In the genomic region with DNA sequence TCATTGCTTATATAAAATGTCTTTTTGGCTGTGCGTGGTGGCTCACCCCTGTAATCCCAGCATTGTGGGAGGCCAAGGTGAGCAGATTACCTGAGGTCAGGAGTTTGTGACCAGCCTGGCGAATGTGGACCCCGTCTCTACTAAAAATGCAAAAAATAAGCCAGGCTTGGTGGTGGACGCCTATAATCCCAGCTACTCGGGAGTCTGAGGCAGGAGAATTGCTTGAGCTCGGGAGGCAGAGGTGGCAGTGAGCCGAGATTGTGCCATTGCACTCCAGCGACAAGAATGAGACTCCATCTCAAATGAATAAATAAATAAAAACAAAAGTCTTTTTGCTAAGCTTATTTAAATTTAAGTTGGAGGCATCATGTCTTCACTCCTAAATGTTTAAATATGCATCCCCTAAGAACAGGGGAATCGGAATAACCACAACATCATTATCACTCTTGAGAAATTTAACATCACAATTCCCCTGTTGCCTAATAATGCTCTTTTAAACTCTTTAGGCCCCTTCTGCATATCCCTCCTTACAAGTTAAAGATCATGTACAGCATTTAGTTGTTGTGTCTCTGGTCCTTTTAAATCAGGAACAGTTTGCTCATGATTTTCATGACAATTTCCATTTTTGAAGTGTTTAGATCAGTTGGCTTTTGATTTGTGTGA, we compare ENCODE assay signal across 20 cellular contexts.
"Had no signal": no experiment of that assay in that cellular context is flagged by ENCODE, and none has a peak within 500 bp of the region (broad histone marks: within the 10 kb centered on the region; RNA-seq: fewer than 3 reads in every experiment).

No MANE protein-coding gene starts in this region.

- H3K4me3 Mint-ChIP-seq: activated CD4-positive, alpha-beta memory T cell treated with anti-CD3 and anti-CD28 coated beads, Interleukin-2, amount 10 ng/mL, durations not matched to agents 7 days and 5 days; activated CD4-positive, alpha-beta T cell treated with anti-CD3 and anti-CD28 coated beads for 36 hours; activated CD8-positive, alpha-beta memory T cell treated with anti-CD3 and anti-CD28 coated beads, Interleukin-2, amount 10 ng/mL, durations not matched to agents 7 days and 5 days; activated T-helper 17 cell treated with anti-CD3 and anti-CD28 coated beads, Interleukin-2, amount 50 U/mL, for 72 hours; stimulated activated effector memory CD8-positive, alpha-beta T cell treated with anti-CD3 and anti-CD28 coated beads, Interleukin-12 subunit alpha, Interleukin-12 subunit beta, amount 100 ng/mL, for 72 hours had no signal

- DNase-seq: activated CD4-positive, alpha-beta memory T cell treated with anti-CD3 and anti-CD28 coated beads, Interleukin-2, amount 10 ng/mL, durations not matched to agents 7 days and 5 days; activated CD4-positive, alpha-beta T cell treated with anti-CD3 and anti-CD28 coated beads for 36 hours; activated CD8-positive, alpha-beta memory T cell treated with anti-CD3 and anti-CD28 coated beads, Interleukin-2, amount 10 ng/mL, durations not matched to agents 7 days and 5 days; activated naive CD4-positive, alpha-beta T cell; activated T-cell treated with anti-CD3 and anti-CD28 coated beads, Interleukin-2, amount 50 U/mL, for 1 hour; aorta; brain microvascular endothelial cell; central memory CD4-positive, alpha-beta T cell; hypothalamus; kidney; midbrain; ovary; stimulated activated CD4-positive, alpha-beta T cell treated with anti-CD3 and anti-CD28 coated beads, Interleukin-4, amount 100 ng/mL, for 24 hours; T-helper 2 cell; testis; upper lobe of left lung had no signal

- H3K27ac Mint-ChIP-seq: activated CD4-positive, alpha-beta memory T cell treated with anti-CD3 and anti-CD28 coated beads, Interleukin-2, amount 10 ng/mL, durations not matched to agents 7 days and 5 days; activated CD4-positive, alpha-beta T cell treated with anti-CD3 and anti-CD28 coated beads for 36 hours; activated CD8-positive, alpha-beta memory T cell treated with anti-CD3 and anti-CD28 coated beads, Interleukin-2, amount 10 ng/mL, durations not matched to agents 7 days and 5 days; activated T-helper 17 cell treated with anti-CD3 and anti-CD28 coated beads, Interleukin-2, amount 50 U/mL, for 72 hours; stimulated activated effector memory CD8-positive, alpha-beta T cell treated with anti-CD3 and anti-CD28 coated beads, Interleukin-12 subunit alpha, Interleukin-12 subunit beta, amount 100 ng/mL, for 72 hours had no signal

- H3K27me3 Mint-ChIP-seq: activated CD4-positive, alpha-beta memory T cell treated with anti-CD3 and anti-CD28 coated beads, Interleukin-2, amount 10 ng/mL, durations not matched to agents 7 days and 5 days; activated CD4-positive, alpha-beta T cell treated with anti-CD3 and anti-CD28 coated beads for 36 hours; activated CD8-positive, alpha-beta memory T cell treated with anti-CD3 and anti-CD28 coated beads, Interleukin-2, amount 10 ng/mL, durations not matched to agents 7 days and 5 days; activated T-helper 17 cell treated with anti-CD3 and anti-CD28 coated beads, Interleukin-2, amount 50 U/mL, for 72 hours had no signal

- ATAC-seq: activated CD4-positive, alpha-beta T cell treated with anti-CD3 and anti-CD28 coated beads for 36 hours; activated CD8-positive, alpha-beta memory T cell treated with anti-CD3 and anti-CD28 coated beads, Interleukin-2, amount 10 ng/mL, durations not matched to agents 7 days and 5 days; activated T-helper 17 cell treated with anti-CD3 and anti-CD28 coated beads, Interleukin-2, amount 50 U/mL, for 72 hours; left lobe of liver; sciatic nerve; stimulated activated effector memory CD8-positive, alpha-beta T cell treated with anti-CD3 and anti-CD28 coated beads, Interleukin-12 subunit alpha, Interleukin-12 subunit beta, amount 100 ng/mL, for 72 hours had no signal

- H3K9me3 Mint-ChIP-seq: activated CD4-positive, alpha-beta memory T cell treated with anti-CD3 and anti-CD28 coated beads, Interleukin-2, amount 10 ng/mL, durations not matched to agents 7 days and 5 days; activated T-helper 17 cell treated with anti-CD3 and anti-CD28 coated beads, Interleukin-2, amount 50 U/mL, for 72 hours; stimulated activated effector memory CD8-positive, alpha-beta T cell treated with anti-CD3 and anti-CD28 coated beads, Interleukin-12 subunit alpha, Interleukin-12 subunit beta, amount 100 ng/mL, for 72 hours had no signal
